ENCODE assay signal across 9 cellular contexts in the genomic region with DNA sequence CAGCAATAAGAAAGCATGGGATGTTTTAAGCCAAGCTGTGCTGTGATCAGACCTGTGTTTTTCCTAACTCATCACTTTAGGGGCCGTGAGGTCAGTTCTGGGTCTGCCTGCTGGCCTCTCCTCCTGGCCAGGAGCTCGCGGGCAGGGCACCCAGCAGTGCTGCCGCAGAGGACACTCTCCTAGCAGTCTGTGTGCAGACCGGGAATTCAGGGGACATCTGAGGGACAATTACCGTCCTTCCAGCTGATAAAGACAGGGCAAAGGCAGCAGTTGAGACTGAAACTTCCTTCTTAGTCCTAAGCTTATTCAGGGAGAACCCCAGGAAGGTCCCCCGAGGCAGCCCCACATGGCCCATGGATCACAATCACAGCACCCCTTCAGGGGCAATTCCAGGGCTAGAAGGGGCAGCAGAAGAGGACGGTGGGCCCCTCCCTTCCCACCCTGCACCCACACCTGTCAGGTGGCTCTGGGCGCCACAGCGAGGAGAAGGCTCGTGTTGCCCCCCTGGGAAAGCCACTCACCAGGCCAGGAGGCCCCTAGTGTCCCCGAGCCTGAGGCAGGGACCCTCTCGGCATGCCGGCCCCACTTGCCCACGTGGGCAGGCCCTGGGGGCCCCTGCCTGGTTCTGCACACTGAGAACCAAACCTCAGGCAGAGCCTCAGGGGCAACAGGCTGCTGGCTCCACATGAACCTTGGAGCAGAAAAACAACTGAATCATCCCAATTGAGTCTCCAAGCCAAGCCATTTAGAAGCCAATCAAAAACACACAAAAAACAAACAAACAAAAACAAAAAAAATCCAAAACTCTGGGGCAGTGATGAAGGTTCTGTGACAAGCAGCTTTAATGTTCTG.
DNase-seq lines count a peak whose midpoint lies in the region; ATAC-seq and TF ChIP-seq lines count a peak whose summit lies in the region.
"Had no signal": no experiment of that assay in that cellular context is flagged by ENCODE, and none has a peak within 500 bp of the region (broad histone marks: within the 10 kb centered on the region; RNA-seq: fewer than 3 reads in every experiment).

No MANE protein-coding gene starts in this region.

- H3K36me3 ChIP-seq in adrenal gland (replicated peaks in 1 of 2) (no peaks in the 10 kb centered on the region), subcutaneous abdominal adipose tissue (ENCODE audit: control insufficient read depth in 5 of 5, insufficient read depth in 5 of 5, low read length in 5 of 5) (peaks cover 0 to 26% (median 21%) of the 10 kb centered on the region in 5 donors)

- POLR2A ChIA-PET in naive thymus-derived CD8-positive, alpha-beta T cell (lab: Charles Lee): no interaction called here

- H3K4me1 Mint-ChIP-seq in glutamatergic neuron (ENCODE audit: low read depth, unreplicated experiment): peaks cover 62% of the 10 kb centered on the region
- H3K4me1 Mint-ChIP-seq in naive thymus-derived CD8-positive, alpha-beta T cell: peaks cover 29 to 60% (median 45%) of the 10 kb centered on the region in 4 donors

- intact Hi-C loops in adrenal gland (cut with DNase I): no loop called here

- H3K27me3 ChIP-seq in adrenal gland (no peaks in the 10 kb centered on the region), subcutaneous abdominal adipose tissue (ENCODE audit: control insufficient read depth in 5 of 5, insufficient read depth in 4 of 5, low read length in 5 of 5) (no peaks in the 10 kb centered on the region)

- H3K4me3 Mint-ChIP-seq in glutamatergic neuron (ENCODE audit: unreplicated experiment): no peak overlapping the region
- peak overlapping the region in 3 of 10 donors; percentile 0 to 54 (median 22) for H3K4me3 Mint-ChIP-seq in naive thymus-derived CD8-positive, alpha-beta T cell
- H3K4me3 Mint-ChIP-seq: naive thymus-derived CD4-positive, alpha-beta T cell had no signal

- DNase-seq in NCI-H1417 (lab: John Stamatoyannopoulos, UW) (peak in 2 of 3 experiments; percentile 37 to 40), NCI-H1417 treated with DMSO at 0.1 percent for 48 hours (lab: John Stamatoyannopoulos, UW) (no peak), adrenal gland (peak in 2 of 7 donors; percentile 42 to 48), glutamatergic neuron (no peak), NCI-H524 (lab: John Stamatoyannopoulos, UW) (no peak)
- no peak for DNase-seq in naive thymus-derived CD8-positive, alpha-beta T cell
- DNase-seq: naive thymus-derived CD4-positive, alpha-beta T cell had no signal

- peaks cover 30% of the 10 kb centered on the region for H3K27me3 Mint-ChIP-seq in glutamatergic neuron (ENCODE audit: unreplicated experiment)
- no peaks in the 10 kb centered on the region for H3K27me3 Mint-ChIP-seq in naive thymus-derived CD8-positive, alpha-beta T cell
- H3K27me3 Mint-ChIP-seq: naive thymus-derived CD4-positive, alpha-beta T cell had no signal

- no peak for TF ChIP-seq POLR2A in adrenal gland (IDR thresholded peaks at IDR 0.05)

- TF ChIP-seq CTCF in adrenal gland (IDR thresholded peaks at IDR 0.05) (no peak), glutamatergic neuron (IDR thresholded peaks at IDR 0.05; ENCODE audit: partially characterized antibody, unreplicated experiment) (no peak)

- H3K27ac ChIP-seq in adrenal gland: peak overlapping the region in 3 of 5 donors; percentile 31 to 63 (median 37)
- peak overlapping the region; percentile 41 for H3K27ac ChIP-seq in subcutaneous abdominal adipose tissue (ENCODE audit: low read depth, low read length)

- H3K4me1 ChIP-seq in adrenal gland (replicated peaks in 1 of 2): peaks cover 31 to 50% of the 10 kb centered on the region in 2 donors
- H3K4me1 ChIP-seq in subcutaneous abdominal adipose tissue (ENCODE audit: control insufficient read depth in 5 of 5, insufficient read depth in 5 of 5, low read length in 5 of 5): peaks cover 26 to 77% (median 77%) of the 10 kb centered on the region in 5 donors

- H3K9me3 Mint-ChIP-seq in glutamatergic neuron (ENCODE audit: unreplicated experiment): peaks cover 34% of the 10 kb centered on the region
- no peaks in the 10 kb centered on the region for H3K9me3 Mint-ChIP-seq in naive thymus-derived CD8-positive, alpha-beta T cell
- H3K9me3 Mint-ChIP-seq: naive thymus-derived CD4-positive, alpha-beta T cell had no signal

- H3K4me3 ChIP-seq in adrenal gland (no peak overlapping the region), subcutaneous abdominal adipose tissue (ENCODE audit: low read depth in 1 of 5, low read length in 5 of 5) (no peak overlapping the region)

- peak overlapping the region; percentile 68 for H3K27ac Mint-ChIP-seq in glutamatergic neuron (ENCODE audit: unreplicated experiment)
- H3K27ac Mint-ChIP-seq in naive thymus-derived CD8-positive, alpha-beta T cell: peak overlapping the region in 5 of 10 donors; percentile 12 to 90 (median 61)

- H3K9ac ChIP-seq in subcutaneous abdominal adipose tissue (ENCODE audit: low read length in 5 of 5): peak overlapping the region in 2 of 5 donors; percentile 21 to 56

- H3K36me3 Mint-ChIP-seq in glutamatergic neuron (ENCODE audit: unreplicated experiment): peaks cover 4% of the 10 kb centered on the region
- peaks cover 0 to 22% (median 0%) of the 10 kb centered on the region in 3 donors for H3K36me3 Mint-ChIP-seq in naive thymus-derived CD8-positive, alpha-beta T cell

- WGBS in adrenal gland, 4 donors: 49 to 74% (median 71%) methylated on average over 6 to 15 of the region's 15 CpGs

- ATAC-seq in GM19324 (IDR thresholded peaks at IDR 0.05; ENCODE audit: low FRiP score, unreplicated experiment): no peak
- no peak for ATAC-seq in naive thymus-derived CD8-positive, alpha-beta T cell

- H3K9me3 ChIP-seq in adrenal gland (replicated peaks in 1 of 3) (no peaks in the 10 kb centered on the region), subcutaneous abdominal adipose tissue (ENCODE audit: control insufficient read depth in 5 of 5, low read length in 5 of 5) (no peaks in the 10 kb centered on the region)

Comparison
In these comparisons a context has a peak if more than half of its experiments do, and no peak if none do; other contexts are left out.
1. DNase-seq: peak in NCI-H1417 (2 of 3); none in NCI-H1417 treated with DMSO at 0.1 percent for 48 hours (single experiment), glutamatergic neuron (single experiment), NCI-H524 (0 of 2) and naive thymus-derived CD8-positive, alpha-beta T cell (0 of 10).